ENCODE assay signal across 15 cellular contexts in genomic region chr7:1112625-1113547, GRCh38.
"Had no signal": no experiment of that assay in that cellular context is flagged by ENCODE, and none has a peak within 500 bp of the region (broad histone marks: within the 10 kb centered on the region; RNA-seq: fewer than 3 reads in every experiment).

No MANE protein-coding gene starts in this region.

- H3K27me3 ChIP-seq: suprapubic skin had no signal

- DNase-seq: activated B cell treated with CpG ODN at 0.5 μM for 24 hours; activated CD4-positive, alpha-beta T cell treated with anti-CD3 and anti-CD28 coated beads for 48 hours; activated CD8-positive, alpha-beta memory T cell treated with anti-CD3 and anti-CD28 coated beads, Interleukin-2, amount 50 U/mL, for 48 hours; activated CD8-positive, alpha-beta T cell treated with anti-CD3 and anti-CD28 coated beads for 36 hours; activated gamma-delta T cell treated with Interleukin-2 at 50 U/mL for 16 hours; activated T-cell treated with anti-CD3 and anti-CD28 coated beads, Interleukin-2, amount 50 U/mL, for 72 hours; effector memory CD8-positive, alpha-beta T cell; foreskin melanocyte; immature natural killer cell; mammary epithelial cell; naive B cell; stimulated activated naive CD8-positive, alpha-beta T cell treated with anti-CD3 and anti-CD28 coated beads, Interleukin-15, Interleukin-2, amounts not matched to agents 100 U/mL and 50 U/mL, for 24 hours; trophoblast cell had no signal

- H3K9me3 ChIP-seq: suprapubic skin had no signal

- H3K27ac ChIP-seq: suprapubic skin had no signal

- H3K4me2 ChIP-seq: smooth muscle cell had no signal

- H3K4me3 ChIP-seq: smooth muscle cell, suprapubic skin had no signal

- ATAC-seq: activated CD8-positive, alpha-beta T cell treated with anti-CD3 and anti-CD28 coated beads for 36 hours; activated T-cell treated with anti-CD3 and anti-CD28 coated beads, Interleukin-2, amount 50 U/mL, for 72 hours; effector memory CD8-positive, alpha-beta T cell; stimulated activated naive CD8-positive, alpha-beta T cell treated with anti-CD3 and anti-CD28 coated beads, Interleukin-15, Interleukin-2, amounts not matched to agents 100 U/mL and 50 U/mL, for 24 hours had no signal

- H3K4me1 ChIP-seq: suprapubic skin had no signal
